ENCODE assay signal across 8 cellular contexts in the genomic region with DNA sequence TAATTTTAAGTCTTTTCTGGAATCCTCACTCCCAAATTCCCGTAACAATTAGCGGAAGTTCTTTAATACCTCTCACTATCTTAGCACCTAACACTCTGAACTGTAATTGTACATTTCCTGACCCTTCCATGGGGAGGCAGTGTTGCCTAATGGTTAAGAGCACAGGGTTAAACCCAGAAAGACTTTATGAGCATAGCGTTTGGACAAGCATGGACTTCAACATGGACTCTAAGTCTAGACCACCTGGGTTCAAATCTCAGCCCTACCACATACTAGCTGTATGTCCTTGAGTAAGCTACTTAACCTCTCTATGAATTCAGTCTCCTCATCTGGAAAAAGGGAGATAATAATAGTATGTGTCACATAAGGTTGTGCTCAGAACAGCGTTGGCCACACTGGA. TPM values are rescaled to one million over a fixed set of nuclear protein-coding genes. Genes with fewer than 3 reads are reported as not detected.
DNase-seq lines count a peak whose midpoint lies in the region; ATAC-seq and TF ChIP-seq lines count a peak whose summit lies in the region.

No MANE protein-coding gene starts in this region.

- no peak overlapping the region for H3K9ac ChIP-seq in smooth muscle cell (ENCODE audit: low read depth)

- no peaks in the 10 kb centered on the region for H3K36me3 ChIP-seq in smooth muscle cell (ENCODE audit: low read depth)

- peaks cover 100% of the 10 kb centered on the region for H3K79me2 ChIP-seq in smooth muscle cell (ENCODE audit: low read depth)

- no peaks in the 10 kb centered on the region for H3K27me3 ChIP-seq in smooth muscle cell (ENCODE audit: low read depth)

- H3K4me3 Mint-ChIP-seq in activated CD8-positive, alpha-beta memory T cell treated with anti-CD3 and anti-CD28 coated beads, Interleukin-2, amount 10 ng/mL, durations not matched to agents 7 days and 5 days = no peak overlapping the region

- peaks cover 45% of the 10 kb centered on the region for H3K27me3 Mint-ChIP-seq in activated CD8-positive, alpha-beta memory T cell treated with anti-CD3 and anti-CD28 coated beads, Interleukin-2, amount 10 ng/mL, durations not matched to agents 7 days and 5 days

- peaks cover 14% of the 10 kb centered on the region for H3K4me1 ChIP-seq in smooth muscle cell (ENCODE audit: low read depth)

- H2AFZ ChIP-seq in smooth muscle cell (ENCODE audit: low read depth) = no peak overlapping the region

- H3K4me2 ChIP-seq in smooth muscle cell = no peak overlapping the region

- TF ChIP-seq CTCF in smooth muscle cell (IDR thresholded peaks at IDR 0.05; ENCODE audit: borderline replicate concordance, insufficient read depth, poor library complexity, severe bottlenecking) = peak; percentile 54

- no peak for ATAC-seq in activated CD8-positive, alpha-beta memory T cell treated with anti-CD3 and anti-CD28 coated beads, Interleukin-2, amount 10 ng/mL, durations not matched to agents 7 days and 5 days
- ATAC-seq in GM21423 (IDR thresholded peaks at IDR 0.05; ENCODE audit: unreplicated experiment) = no peak

- peak; percentile 49 for DNase-seq in activated CD8-positive, alpha-beta memory T cell treated with anti-CD3 and anti-CD28 coated beads, Interleukin-2, amount 10 ng/mL, durations not matched to agents 7 days and 5 days
- no peak for DNase-seq in activated CD8-positive, alpha-beta memory T cell treated with anti-CD3 and anti-CD28 coated beads for 24 hours
- DNase-seq in LHCN-M2 (ENCODE audit: low read depth) (peak; percentile 50), SW480 (ENCODE audit: low spot score) (peak; percentile 66), glomerular endothelial cell (ENCODE audit: extremely low read depth, low read depth, low spot score) (peak; percentile 68), smooth muscle cell (lab: John Stamatoyannopoulos, UW; ENCODE audit: unreplicated experiment) (no peak), DMS153 (lab: John Stamatoyannopoulos, UW) (no peak)

- H3K36me3 Mint-ChIP-seq in activated CD8-positive, alpha-beta memory T cell treated with anti-CD3 and anti-CD28 coated beads, Interleukin-2, amount 10 ng/mL, durations not matched to agents 7 days and 5 days = no peaks in the 10 kb centered on the region

- peaks cover 9% of the 10 kb centered on the region for H3F3A ChIP-seq in smooth muscle cell (ENCODE audit: low read depth)

- no peaks in the 10 kb centered on the region for H3K9me3 Mint-ChIP-seq in activated CD8-positive, alpha-beta memory T cell treated with anti-CD3 and anti-CD28 coated beads, Interleukin-2, amount 10 ng/mL, durations not matched to agents 7 days and 5 days (ENCODE audit: low read depth)

- WGBS in smooth muscle cell (ENCODE audit: low lambda C conversion rate) = 61% methylated on average over 4 of the region's 4 CpGs

- peaks cover 98% of the 10 kb centered on the region for H4K20me1 ChIP-seq in smooth muscle cell (ENCODE audit: low read depth)

- no peaks in the 10 kb centered on the region for H3K9me3 ChIP-seq in smooth muscle cell (replicated peaks; ENCODE audit: low read depth)

- H3K4me1 Mint-ChIP-seq in activated CD8-positive, alpha-beta memory T cell treated with anti-CD3 and anti-CD28 coated beads, Interleukin-2, amount 10 ng/mL, durations not matched to agents 7 days and 5 days = no peaks in the 10 kb centered on the region

- no peak overlapping the region for H3K27ac Mint-ChIP-seq in activated CD8-positive, alpha-beta memory T cell treated with anti-CD3 and anti-CD28 coated beads, Interleukin-2, amount 10 ng/mL, durations not matched to agents 7 days and 5 days

- H3K27ac ChIP-seq in smooth muscle cell (ENCODE audit: low read depth) = peak overlapping the region; percentile 25

- CTCF ChIA-PET in activated CD8-positive, alpha-beta memory T cell treated with anti-CD3 and anti-CD28 coated beads, Interleukin-2, amount 10 ng/mL, durations not matched to agents 7 days and 5 days (lab: Charles Lee) = interaction anchor here (1.0 to 1.2 kb wide), 2 partner anchors 281 to 293 kb away, joined by 3 read pairs; no protein-coding TSS in a partner anchor

- H3K4me3 ChIP-seq in smooth muscle cell = no peak overlapping the region

RNA-seq across cellular contexts. Expression of gene ANTXR1, which starts 13.0 kb away (rescaled TPM):
- total RNA-seq in activated CD8-positive, alpha-beta memory T cell treated with anti-CD3 and anti-CD28 coated beads, Interleukin-2, amount 10 ng/mL, durations not matched to agents 7 days and 5 days = under 1 TPM in 1 of 2 experiments, not detected in 1; 0.23 TPM
- 181 and 209 TPM in 2 replicates for total RNA-seq in LHCN-M2 (2014; rRNA removed)
- 230 TPM for polyA plus RNA-seq in LHCN-M2 (2012)
- total RNA-seq in glomerular endothelial cell = 43.1 and 46.6 TPM in 2 replicates
- total RNA-seq in smooth muscle cell = 292 and 302 TPM in 2 replicates
- polyA plus RNA-seq in smooth muscle cell = 230 and 309 TPM in 2 replicates

RNA-seq across cellular contexts. Expression of gene GKN1, which starts 51.6 kb away (rescaled TPM):
- total RNA-seq in activated CD8-positive, alpha-beta memory T cell treated with anti-CD3 and anti-CD28 coated beads, Interleukin-2, amount 10 ng/mL, durations not matched to agents 7 days and 5 days = not detected
- total RNA-seq in LHCN-M2 (2014; rRNA removed) (not detected in 2 replicates), glomerular endothelial cell (not detected in 2 replicates), smooth muscle cell (not detected in 2 replicates)
- polyA plus RNA-seq in LHCN-M2 (2012) = 0.07 TPM
- polyA plus RNA-seq in smooth muscle cell = 1.4 TPM in 1 of 2 replicates, not detected in the other

Comparison
In these comparisons a context has a peak if more than half of its experiments do, and no peak if none do; other contexts are left out.
1. DNase-seq: peak in activated CD8-positive, alpha-beta memory T cell treated with anti-CD3 and anti-CD28 coated beads, Interleukin-2, amount 10 ng/mL, durations not matched to agents 7 days and 5 days (single experiment), LHCN-M2 (single experiment), SW480 (single experiment) and glomerular endothelial cell (single experiment); none in activated CD8-positive, alpha-beta memory T cell treated with anti-CD3 and anti-CD28 coated beads for 24 hours (single experiment), smooth muscle cell (single experiment) and DMS153 (single experiment).
2. RNA of gene ANTXR1, which starts 13.0 kb away (total RNA-seq): 292 to 302 TPM in smooth muscle cell, 181 to 209 TPM in LHCN-M2 and 43.1 to 46.6 TPM in glomerular endothelial cell; 0.23 TPM in activated CD8-positive, alpha-beta memory T cell treated with anti-CD3 and anti-CD28 coated beads, Interleukin-2, amount 10 ng/mL, durations not matched to agents 7 days and 5 days; every median in the first group is over 10 times any median in the second.